Comparison of ENCODE assay signal across 8 cellular contexts in the genomic region with DNA sequence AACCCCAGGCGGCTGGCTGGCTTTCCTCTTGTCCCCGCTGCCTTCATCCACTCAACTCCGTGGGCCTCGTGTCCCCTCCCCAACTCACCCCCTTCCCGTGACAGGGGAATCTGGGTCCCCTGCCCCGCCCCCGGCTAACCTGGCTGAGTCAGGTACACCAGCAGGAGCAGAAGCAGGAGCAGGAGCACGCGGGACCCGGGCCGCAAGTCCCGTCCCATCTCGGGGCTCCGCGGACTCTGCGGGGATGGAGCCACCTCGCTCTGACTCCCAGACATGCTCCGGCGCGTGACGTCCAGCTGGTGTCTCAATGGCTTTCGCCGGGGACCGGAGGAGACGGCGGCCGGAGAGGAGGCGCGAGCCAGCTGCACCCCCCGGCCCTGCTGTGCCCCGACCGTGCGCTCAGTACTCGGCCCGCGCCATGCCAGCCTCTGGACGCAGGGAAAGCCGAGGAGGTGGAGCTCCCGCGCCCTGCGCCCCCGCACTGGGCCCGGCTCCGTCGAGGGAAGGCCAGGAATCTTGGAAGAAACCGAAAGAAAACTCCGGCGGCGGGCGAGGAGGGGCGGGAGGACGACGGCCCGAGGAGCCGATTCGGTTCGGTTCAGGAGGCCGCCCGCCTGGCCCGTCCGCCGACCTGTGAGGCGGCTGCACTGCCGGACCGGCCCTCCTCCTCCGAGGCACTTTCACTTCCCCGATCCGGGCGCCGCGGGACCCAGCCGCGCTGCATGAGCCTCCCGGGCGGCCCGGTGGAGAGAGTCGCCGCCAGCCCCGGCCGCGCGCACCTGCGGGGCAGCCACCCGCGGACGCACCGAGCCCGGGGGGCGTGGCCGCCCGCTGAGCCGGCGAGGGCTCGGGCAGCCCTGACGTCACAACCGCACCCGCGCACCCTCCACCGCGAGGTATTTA. TPM values are rescaled to one million over a fixed set of nuclear protein-coding genes. Genes with fewer than 3 reads are reported as not detected.
DNase-seq lines count a peak whose midpoint lies in the region; TF ChIP-seq lines count a peak whose summit lies in the region.

A gene with protein sequence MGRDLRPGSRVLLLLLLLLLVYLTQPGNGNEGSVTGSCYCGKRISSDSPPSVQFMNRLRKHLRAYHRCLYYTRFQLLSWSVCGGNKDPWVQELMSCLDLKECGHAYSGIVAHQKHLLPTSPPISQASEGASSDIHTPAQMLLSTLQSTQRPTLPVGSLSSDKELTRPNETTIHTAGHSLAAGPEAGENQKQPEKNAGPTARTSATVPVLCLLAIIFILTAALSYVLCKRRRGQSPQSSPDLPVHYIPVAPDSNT (minus strand): TSS at position 807 of the 903 bp plus-strand sequence. CDS start 589 bp downstream, at position 218.
A gene with protein sequence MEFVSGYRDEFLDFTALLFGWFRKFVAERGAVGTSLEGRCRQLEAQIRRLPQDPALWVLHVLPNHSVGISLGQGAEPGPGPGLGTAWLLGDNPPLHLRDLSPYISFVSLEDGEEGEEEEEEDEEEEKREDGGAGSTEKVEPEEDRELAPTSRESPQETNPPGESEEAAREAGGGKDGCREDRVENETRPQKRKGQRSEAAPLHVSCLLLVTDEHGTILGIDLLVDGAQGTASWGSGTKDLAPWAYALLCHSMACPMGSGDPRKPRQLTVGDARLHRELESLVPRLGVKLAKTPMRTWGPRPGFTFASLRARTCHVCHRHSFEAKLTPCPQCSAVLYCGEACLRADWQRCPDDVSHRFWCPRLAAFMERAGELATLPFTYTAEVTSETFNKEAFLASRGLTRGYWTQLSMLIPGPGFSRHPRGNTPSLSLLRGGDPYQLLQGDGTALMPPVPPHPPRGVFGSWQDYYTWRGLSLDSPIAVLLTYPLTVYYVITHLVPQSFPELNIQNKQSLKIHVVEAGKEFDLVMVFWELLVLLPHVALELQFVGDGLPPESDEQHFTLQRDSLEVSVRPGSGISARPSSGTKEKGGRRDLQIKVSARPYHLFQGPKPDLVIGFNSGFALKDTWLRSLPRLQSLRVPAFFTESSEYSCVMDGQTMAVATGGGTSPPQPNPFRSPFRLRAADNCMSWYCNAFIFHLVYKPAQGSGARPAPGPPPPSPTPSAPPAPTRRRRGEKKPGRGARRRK (plus strand): TSS at position 712 of the 903 bp plus-strand sequence. CDS start 716 bp downstream, outside the sequence.

- no peak for TF ChIP-seq EP300 in ovary (IDR thresholded peaks at IDR 0.05)

- H3K4me1 ChIP-seq in ovary (ENCODE audit: insufficient read depth): peaks cover 5% of the 10 kb centered on the region

- H3K9me3 ChIP-seq in ovary: no peaks in the 10 kb centered on the region

- no peaks in the 10 kb centered on the region for H3K27me3 ChIP-seq in ovary

- DNase-seq in NCI-H345 (lab: John Stamatoyannopoulos, UW): peak; percentile 12
- DNase-seq in NCI-H345 treated with DMSO at 0.1 percent for 48 hours (lab: John Stamatoyannopoulos, UW; ENCODE audit: unreplicated experiment): no peak
- DNase-seq in OCI-M1 (lab: John Stamatoyannopoulos, UW): peak; percentile 48
- peak; percentile 58 for DNase-seq in activated naive CD4-positive, alpha-beta T cell treated with anti-CD3 and anti-CD28 coated beads, Interleukin-2, amount 50 U/mL, for 16 hours
- peak in 35 of 42 donors; percentile 9 to 68 (median 33) for DNase-seq in head of caudate nucleus
- DNase-seq in ovary: peak; percentile 42 to 74 (median 57)
- DNase-seq in NCI-H2171 treated with DMSO at 0.1 percent for 48 hours (lab: John Stamatoyannopoulos, UW): no peak
- DNase-seq in putamen (ENCODE audit: low spot score): no peak

- no peaks in the 10 kb centered on the region for H3K36me3 ChIP-seq in ovary

- TF ChIP-seq POLR2A in ovary (IDR thresholded peaks at IDR 0.05): no peak

- peak within 1 kb of the TSS; percentile 51 for H3K4me3 ChIP-seq in ovary

- WGBS in ovary, 3 donors: 0 to 1% (median 1%) methylated on average over 60 to 100 of the region's 100 CpGs

- intact Hi-C loops in head of caudate nucleus (cut with DNase I): no loop called here
- intact Hi-C loops in ovary (cut with DNase I): loop anchor here in 1 of 4 donors (10.0 kb wide), 1 partner anchor 45 kb away; a partner anchor contains a TSS

- H3K27ac ChIP-seq in ovary: peak within 1 kb of the TSS in 1 of 2 donors; percentile 46

- TF ChIP-seq CTCF in ovary (IDR thresholded peaks at IDR 0.05): no peak

RNA-seq across cellular contexts. Expression of the first gene that starts in this region (rescaled TPM):
- total RNA-seq in ovary: 10 to 100 TPM in 6 of 7 donors, 1 to 10 TPM in 1; 5.8 to 30.7 (median 16.8) TPM
- polyA plus RNA-seq in ovary: 10 to 100 TPM in 1 of 2 donors, 1 to 10 TPM in 1; 7.6 to 41.6 TPM

RNA-seq across cellular contexts. Expression of the second gene that starts in this region (rescaled TPM):
- 1 to 10 TPM in 3 of 7 donors, under 1 TPM in 4; 0.36 to 1.4 (median 0.99) TPM for total RNA-seq in ovary
- under 1 TPM; 0.33 to 0.57 TPM for polyA plus RNA-seq in ovary

Comparison
In these comparisons a context has a peak if more than half of its experiments do, and no peak if none do; other contexts are left out.
1. DNase-seq: peak in NCI-H345 (single experiment), OCI-M1 (single experiment), activated naive CD4-positive, alpha-beta T cell treated with anti-CD3 and anti-CD28 coated beads, Interleukin-2, amount 50 U/mL, for 16 hours (single experiment), head of caudate nucleus (35 of 42) and ovary (5 of 5); none in NCI-H345 treated with DMSO at 0.1 percent for 48 hours (single experiment), NCI-H2171 treated with DMSO at 0.1 percent for 48 hours (single experiment) and putamen (single experiment).